ENCODE assay signal across 14 cellular contexts in genomic region chr4:24611575-24611974, GRCh38. TPM values are rescaled to one million over a fixed set of nuclear protein-coding genes. Genes with fewer than 3 reads are reported as not detected.
DNase-seq lines count a peak whose midpoint lies in the region; ATAC-seq and TF ChIP-seq lines count a peak whose summit lies in the region.
"Had no signal": no experiment of that assay in that cellular context is flagged by ENCODE, and none has a peak within 500 bp of the region (broad histone marks: within the 10 kb centered on the region; RNA-seq: fewer than 3 reads in every experiment).

No MANE protein-coding gene starts in this region.

- H3K27me3 ChIP-seq in right atrium auricular region (no peaks in the 10 kb centered on the region), right cardiac atrium (ENCODE audit: control insufficient read depth, insufficient read depth) (no peaks in the 10 kb centered on the region)

- H3K36me3 Mint-ChIP-seq in mesothelial cell of epicardium: no peaks in the 10 kb centered on the region

- no peak overlapping the region for H3K27ac Mint-ChIP-seq in mesothelial cell of epicardium
- H3K27ac Mint-ChIP-seq: B cell; CD4-positive, alpha-beta T cell had no signal

- DNase-seq in Right ventricle myocardium superior (no peak), right atrium auricular region (ENCODE audit: low spot score) (no peak), fibroblast of peridontal ligament (ENCODE audit: extremely low read depth) (peak; percentile 10), right cardiac atrium (peak in 2 of 3 donors; percentile 26 to 48), SIG-M5 treated with dmso at 0.1 percent for 504 hours (lab: John Stamatoyannopoulos, UW; ENCODE audit: unreplicated experiment) (no peak), mesothelial cell of epicardium (ENCODE audit: low spot score in 2 of 2, unreplicated experiment in 2 of 2) (no peak), hypothalamus (lab: John Stamatoyannopoulos, UW) (no peak), kidney glomerular epithelial cell (lab: John Stamatoyannopoulos, UW) (no peak)
- DNase-seq: C1 segment of cervical spinal cord; CD4-positive, alpha-beta T cell; DMS79; HCEC 1CT had no signal

- H3K4me3 ChIP-seq in right atrium auricular region: no peak overlapping the region
- H3K4me3 ChIP-seq in right cardiac atrium (ENCODE audit: low read length): no peak overlapping the region
- H3K4me3 ChIP-seq: GM12878 had no signal

- ATAC-seq in Right ventricle myocardium superior (ENCODE audit: poor library complexity) (peak; percentile 66), right cardiac atrium (peak; percentile 77 to 85)
- ATAC-seq: GM12878 had no signal

- peaks cover 1% of the 10 kb centered on the region for H3K27me3 Mint-ChIP-seq in mesothelial cell of epicardium (ENCODE audit: low read depth)
- H3K27me3 Mint-ChIP-seq: CD4-positive, alpha-beta T cell had no signal

- WGBS in right cardiac atrium: 68% methylated on average over 11 of the region's 11 CpGs

- H3K27ac ChIP-seq in right atrium auricular region (no peak overlapping the region), right cardiac atrium (ENCODE audit: low read length) (no peak overlapping the region)

- peaks cover 3% of the 10 kb centered on the region for H3K9me3 Mint-ChIP-seq in mesothelial cell of epicardium
- H3K9me3 Mint-ChIP-seq: CD4-positive, alpha-beta T cell had no signal

- H3K9me3 ChIP-seq in right atrium auricular region (no peaks in the 10 kb centered on the region), right cardiac atrium (ENCODE audit: control insufficient read depth, low read length) (no peaks in the 10 kb centered on the region)

- H3K4me3 Mint-ChIP-seq in mesothelial cell of epicardium: no peak overlapping the region
- H3K4me3 Mint-ChIP-seq: B cell; CD4-positive, alpha-beta T cell had no signal

- TF ChIP-seq CTCF in right atrium auricular region (IDR thresholded peaks at IDR 0.05) (no peak), mesothelial cell of epicardium (IDR thresholded peaks at IDR 0.05; ENCODE audit: unreplicated experiment) (no peak)

- no peaks in the 10 kb centered on the region for H3K4me1 ChIP-seq in right atrium auricular region
- no peaks in the 10 kb centered on the region for H3K4me1 ChIP-seq in right cardiac atrium (ENCODE audit: control insufficient read depth, insufficient read depth, low read length)

- no peaks in the 10 kb centered on the region for H3K36me3 ChIP-seq in right atrium auricular region

- no peaks in the 10 kb centered on the region for H3K4me1 Mint-ChIP-seq in mesothelial cell of epicardium
- H3K4me1 Mint-ChIP-seq: B cell had no signal

- intact Hi-C loops in Right ventricle myocardium superior (cut with DNase I): no loop called here
- intact Hi-C loops in right cardiac atrium (cut with DNase I): no loop called here

RNA-seq across cellular contexts. Expression of gene DHX15, which starts 27.2 kb away (rescaled TPM):
- total RNA-seq in Right ventricle myocardium superior: 48.0 TPM
- 10 to 100 TPM; 59.7 to 62.4 TPM for total RNA-seq in right atrium auricular region
- total RNA-seq in right cardiac atrium: 10 to 100 TPM; 61.9 to 78.6 (median 65.2) TPM
- polyA plus RNA-seq in right cardiac atrium: 37.8 TPM
- 186 to 190 TPM (median 186 TPM) in 3 replicates for total RNA-seq in mesothelial cell of epicardium

Comparison
In these comparisons a context has a peak if more than half of its experiments do, and no peak if none do; other contexts are left out.
1. DNase-seq: peak in fibroblast of peridontal ligament (single experiment) and right cardiac atrium (2 of 3); none in Right ventricle myocardium superior (single experiment), right atrium auricular region (single experiment), SIG-M5 treated with dmso at 0.1 percent for 504 hours (single experiment), mesothelial cell of epicardium (0 of 2), hypothalamus (0 of 51) and kidney glomerular epithelial cell (single experiment).